9 cellular contexts compared by ENCODE assay signal in genomic region chr18:58535340-58536186, GRCh38.
A peak's percentile ranks its signal among the peaks of the same experiment; 100 is the strongest.
DNase-seq lines count a peak whose midpoint lies in the region; ATAC-seq and TF ChIP-seq lines count a peak whose summit lies in the region.
"Had no signal": no experiment of that assay in that cellular context is flagged by ENCODE, and none has a peak within 500 bp of the region (broad histone marks: within the 10 kb centered on the region; RNA-seq: fewer than 3 reads in every experiment).

No MANE protein-coding gene starts in this region.

- intact Hi-C loops in lower lobe of right lung (cut with DNase I) = no loop called here

- H3K9me3 ChIP-seq in lower lobe of right lung (no peaks in the 10 kb centered on the region), WERI-Rb-1 (ENCODE audit: severe bottlenecking) (no peaks in the 10 kb centered on the region)
- H3K9me3 ChIP-seq: SJSA1 had no signal

- DNase-seq in NAMALWA (ENCODE audit: low spot score) (peak; percentile 78), lower lobe of right lung (no peak), WERI-Rb-1 (no peak), NCI-H524 (lab: John Stamatoyannopoulos, UW) (no peak), superior temporal gyrus (ENCODE audit: extremely low spot score) (no peak), DMS79 treated with DMSO at 0.1 percent for 48 hours (lab: John Stamatoyannopoulos, UW) (no peak)

- no peaks in the 10 kb centered on the region for H3K27me3 ChIP-seq in lower lobe of right lung (ENCODE audit: low read depth)
- H3K27me3 ChIP-seq in WERI-Rb-1 (ENCODE audit: insufficient read depth, low read depth, severe bottlenecking) = no peaks in the 10 kb centered on the region
- H3K27me3 ChIP-seq: SJSA1 had no signal

- TF ChIP-seq CTCF in lower lobe of right lung (IDR thresholded peaks at IDR 0.05) (no peak), WERI-Rb-1 (IDR thresholded peaks at IDR 0.05; ENCODE audit: low read depth, low read length) (no peak)

- H3K36me3 ChIP-seq in lower lobe of right lung (no peaks in the 10 kb centered on the region), WERI-Rb-1 (no peaks in the 10 kb centered on the region)

- ATAC-seq in GM18873 (IDR thresholded peaks at IDR 0.05; ENCODE audit: low FRiP score, unreplicated experiment) = peak; percentile 71
- ATAC-seq in HG02571 (IDR thresholded peaks at IDR 0.05; ENCODE audit: unreplicated experiment) = peak; percentile 57
- peak; percentile 71 to 77 for ATAC-seq in lower lobe of right lung

- H3K4me1 ChIP-seq in lower lobe of right lung = no peaks in the 10 kb centered on the region
- H3K4me1 ChIP-seq: SJSA1 had no signal

- H3K4me3 ChIP-seq in lower lobe of right lung (no peak overlapping the region), WERI-Rb-1 (ENCODE audit: low read depth, low read length) (no peak overlapping the region)
- H3K4me3 ChIP-seq: SJSA1 had no signal

- no peak overlapping the region for H3K27ac ChIP-seq in lower lobe of right lung
- H3K27ac ChIP-seq in WERI-Rb-1 = no peak overlapping the region
- H3K27ac ChIP-seq: SJSA1 had no signal
